8 cellular contexts compared by ENCODE assay signal in the genomic region with DNA sequence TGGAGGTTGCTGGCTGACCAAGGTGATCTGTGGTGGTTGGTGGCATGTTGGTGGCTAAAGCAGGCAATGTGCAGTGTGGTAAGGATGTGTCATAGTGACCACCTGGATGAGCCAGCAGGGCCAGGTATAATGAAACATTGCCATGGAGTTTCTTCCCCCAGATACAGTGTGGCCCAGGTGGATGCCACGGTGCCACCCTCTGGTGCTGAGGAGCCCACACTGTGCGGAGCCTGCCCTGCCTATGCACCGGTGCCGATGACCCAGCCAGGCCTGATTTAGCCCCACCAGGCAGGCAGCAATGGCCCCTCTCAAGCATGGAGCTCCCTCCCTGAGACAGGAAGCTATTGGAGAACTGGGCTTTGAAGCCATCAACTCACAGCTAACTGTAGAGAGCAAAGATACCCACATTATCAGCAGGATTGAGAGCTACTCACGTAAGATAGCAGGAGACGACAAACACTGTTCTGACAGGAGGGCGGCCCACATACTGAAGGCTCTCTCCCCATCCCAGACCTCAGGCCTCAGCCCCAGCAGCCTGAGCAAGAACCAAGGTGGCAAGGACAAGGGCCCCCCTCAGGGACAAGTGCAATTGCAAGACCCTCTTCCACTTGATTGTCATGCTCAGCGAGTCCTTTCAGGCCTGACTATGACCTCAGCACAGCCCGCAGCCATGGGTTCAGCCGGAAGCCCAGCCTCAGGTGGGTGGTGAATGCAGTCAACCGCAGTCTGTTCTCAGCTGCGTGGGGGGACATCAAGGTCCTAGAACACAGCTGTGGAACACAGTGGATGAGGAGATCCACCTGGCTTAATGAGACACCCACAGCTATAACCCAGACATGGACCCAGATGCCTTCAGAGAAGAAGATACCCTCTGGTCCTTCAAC.
A peak's percentile ranks its signal among the peaks of the same experiment; 100 is the strongest.
DNase-seq lines count a peak whose midpoint lies in the region; ATAC-seq and TF ChIP-seq lines count a peak whose summit lies in the region.

No MANE protein-coding gene starts in this region.

- no peaks in the 10 kb centered on the region for H3K79me1 ChIP-seq in H9 (ENCODE audit: insufficient read depth, low read depth, low read length, poor library complexity, severe bottlenecking)

- no peak overlapping the region for H3K56ac ChIP-seq in H9 (ENCODE audit: insufficient read length, low read depth, low read length)

- peaks cover 28 to 29% of the 10 kb centered on the region in 2 experiments for H3K9me3 Mint-ChIP-seq in H9

- H2BK5ac ChIP-seq in H9 (ENCODE audit: insufficient read length, low read length) = no peak overlapping the region

- peak overlapping the region; percentile 66 for H3K18ac ChIP-seq in H9 (ENCODE audit: insufficient read length, low read depth, low read length)

- H3K27ac Mint-ChIP-seq in H9 = no peak overlapping the region

- H3K4me3 ChIP-seq in GM12865 (ENCODE audit: low read depth, low read length) (peak overlapping the region; percentile 52), smooth muscle cell (no peak overlapping the region)
- no peak overlapping the region for H3K4me3 ChIP-seq in effector memory CD4-positive, alpha-beta T cell (ENCODE audit: insufficient read depth, low read depth, low read length, poor library complexity, severe bottlenecking)

- H3K23me2 ChIP-seq in H9 (ENCODE audit: insufficient read length, low read depth, low read length, poor library complexity, severe bottlenecking) = no peaks in the 10 kb centered on the region

- H4K8ac ChIP-seq in H9 (replicated peaks; ENCODE audit: insufficient read length, low read depth, low read length) = no peak overlapping the region

- no peaks in the 10 kb centered on the region for H3K27me3 ChIP-seq in H9 (ENCODE audit: insufficient read depth, low read length)
- no peaks in the 10 kb centered on the region for H3K27me3 ChIP-seq in effector memory CD4-positive, alpha-beta T cell (replicated peaks; ENCODE audit: control insufficient read depth, insufficient read depth, low read length, poor library complexity, severe bottlenecking)
- H3K27me3 ChIP-seq in smooth muscle cell (ENCODE audit: low read depth) = no peaks in the 10 kb centered on the region

- no peak overlapping the region for H2AFZ ChIP-seq in H9 (ENCODE audit: low read length)
- H2AFZ ChIP-seq in smooth muscle cell (ENCODE audit: low read depth) = no peak overlapping the region

- peak; percentile 91 for DNase-seq in GM12865 (ENCODE audit: low read depth)
- DNase-seq in H9 = no peak
- DNase-seq in T-helper 1 cell = peak in 3 of 5 donors; percentile 11 to 51 (median 19)
- peak in 1 of 3 donors; percentile 18 for DNase-seq in effector memory CD4-positive, alpha-beta T cell
- no peak for DNase-seq in NCI-H1930 (lab: John Stamatoyannopoulos, UW)
- no peak for DNase-seq in omental fat pad (ENCODE audit: low spot score)
- no peak for DNase-seq in smooth muscle cell (lab: John Stamatoyannopoulos, UW; ENCODE audit: unreplicated experiment)
- DNase-seq in NCI-H2227 treated with DMSO at 0.1 percent for 48 hours (lab: John Stamatoyannopoulos, UW) = no peak

- H3K4ac ChIP-seq in H9 (ENCODE audit: low read depth, low read length) = no peak overlapping the region

- H3K4me3 Mint-ChIP-seq in H9 = no peak overlapping the region

- H2BK20ac ChIP-seq in H9 (ENCODE audit: low read depth, low read length, poor library complexity, severe bottlenecking) = no peak overlapping the region

- H3K4me1 ChIP-seq in H9 (ENCODE audit: insufficient read depth, low read length) (no peaks in the 10 kb centered on the region; the same call in 1 of the 2 replicates), smooth muscle cell (ENCODE audit: low read depth) (peaks cover 4% of the 10 kb centered on the region)
- H3K4me1 ChIP-seq in effector memory CD4-positive, alpha-beta T cell (ENCODE audit: control insufficient read depth, insufficient read depth, low read length, poor library complexity, severe bottlenecking) = peaks cover 10% of the 10 kb centered on the region

- H3K4me2 ChIP-seq in H9 (ENCODE audit: insufficient read depth, insufficient read length, low read length) (no peak overlapping the region), smooth muscle cell (no peak overlapping the region)

- H4K20me1 ChIP-seq in H9 (ENCODE audit: control insufficient read depth, insufficient read depth, insufficient read length) (no peaks in the 10 kb centered on the region), smooth muscle cell (ENCODE audit: low read depth) (no peaks in the 10 kb centered on the region)

- no peak overlapping the region for H3T11ph ChIP-seq in H9 (ENCODE audit: low read length)

- H3K27ac ChIP-seq in H9 (ENCODE audit: insufficient read length, low read depth, low read length) (no peak overlapping the region), smooth muscle cell (ENCODE audit: low read depth) (no peak overlapping the region)
- peak overlapping the region; percentile 38 for H3K27ac ChIP-seq in effector memory CD4-positive, alpha-beta T cell (ENCODE audit: insufficient read depth, low read length, poor library complexity, severe bottlenecking)

- WGBS in H9 (ENCODE audit: extremely low coverage, insufficient read length, low lambda C conversion rate) = no CpG with 5 or more reads among the region's 12 CpGs
- WGBS in smooth muscle cell (ENCODE audit: low lambda C conversion rate) = 95% methylated on average over 12 of the region's 12 CpGs

- H2BK120ac ChIP-seq in H9 (ENCODE audit: low read depth, low read length, poor library complexity, severe bottlenecking) = no peak overlapping the region

- TF ChIP-seq CTCF in GM12865 (IDR thresholded peaks at IDR 0.05; ENCODE audit: insufficient read depth, low read depth, low read length, missing control alignments) (no peak), H9 (conservative IDR thresholded peaks at IDR 0.05) (no peak), omental fat pad (IDR thresholded peaks at IDR 0.05) (no peak), smooth muscle cell (IDR thresholded peaks at IDR 0.05; ENCODE audit: borderline replicate concordance, insufficient read depth, poor library complexity, severe bottlenecking) (no peak)

- ATAC-seq in omental fat pad (ENCODE audit: low FRiP score) = no peak

- H3K9ac ChIP-seq in H9 (ENCODE audit: extremely low read depth, insufficient read length, low read length) (no peak overlapping the region), smooth muscle cell (ENCODE audit: low read depth) (no peak overlapping the region)

- H2BK15ac ChIP-seq in H9 (ENCODE audit: low read depth, low read length) = no peak overlapping the region

- H4K91ac ChIP-seq in H9 (ENCODE audit: insufficient read length, low read depth, low read length) = no peak overlapping the region

- H2BK12ac ChIP-seq in H9 (ENCODE audit: insufficient read length, low read depth, low read length) = no peak overlapping the region

- H3K23ac ChIP-seq in H9 (ENCODE audit: insufficient read length, low read depth, low read length) = no peak overlapping the region

- no peaks in the 10 kb centered on the region for H3K79me2 ChIP-seq in H9 (ENCODE audit: insufficient read depth, low read length)
- H3K79me2 ChIP-seq in smooth muscle cell (ENCODE audit: low read depth) = no peaks in the 10 kb centered on the region

- no peak overlapping the region for H3K14ac ChIP-seq in H9 (ENCODE audit: insufficient read depth, low read length)

- H4K5ac ChIP-seq in H9 (ENCODE audit: insufficient read length, low read depth, low read length) = no peak overlapping the region

- no peak overlapping the region for H2AK5ac ChIP-seq in H9 (ENCODE audit: insufficient read length, low read length)

- H3K9me3 ChIP-seq in H9 (ENCODE audit: control insufficient read depth, low read depth, low read length) (peaks cover 22% of the 10 kb centered on the region), smooth muscle cell (replicated peaks; ENCODE audit: low read depth) (no peaks in the 10 kb centered on the region)
- H3K9me3 ChIP-seq in effector memory CD4-positive, alpha-beta T cell (ENCODE audit: control insufficient read depth, low read length) = no peaks in the 10 kb centered on the region

- H3K36me3 Mint-ChIP-seq in H9 (ENCODE audit: insufficient read depth in 1 of 3, low read depth in 3 of 3) = peaks cover 13 to 23% (median 22%) of the 10 kb centered on the region in 3 experiments

- H3K36me3 ChIP-seq in effector memory CD4-positive, alpha-beta T cell (ENCODE audit: control insufficient read depth, insufficient read depth, low read length) = no peaks in the 10 kb centered on the region
- no peaks in the 10 kb centered on the region for H3K36me3 ChIP-seq in smooth muscle cell (ENCODE audit: low read depth)

- H3K27me3 Mint-ChIP-seq in H9 (ENCODE audit: low read depth) = 0 out of 2 replicates have a peak, but pooled peaks cover 2% of the 10 kb centered on the region

- H3F3A ChIP-seq in smooth muscle cell (ENCODE audit: low read depth) = peaks cover 9% of the 10 kb centered on the region

- peaks cover 36 to 37% of the 10 kb centered on the region in 2 experiments for H3K4me1 Mint-ChIP-seq in H9

Comparison
In these comparisons a context has a peak if more than half of its experiments do, and no peak if none do; other contexts are left out.
1. DNase-seq: peak in GM12865 (single experiment) and T-helper 1 cell (3 of 5); none in H9 (single experiment), NCI-H1930 (0 of 2), omental fat pad (single experiment), smooth muscle cell (single experiment) and NCI-H2227 treated with DMSO at 0.1 percent for 48 hours (single experiment).